ENCODE assay signal across 2 cellular contexts in the genomic region with DNA sequence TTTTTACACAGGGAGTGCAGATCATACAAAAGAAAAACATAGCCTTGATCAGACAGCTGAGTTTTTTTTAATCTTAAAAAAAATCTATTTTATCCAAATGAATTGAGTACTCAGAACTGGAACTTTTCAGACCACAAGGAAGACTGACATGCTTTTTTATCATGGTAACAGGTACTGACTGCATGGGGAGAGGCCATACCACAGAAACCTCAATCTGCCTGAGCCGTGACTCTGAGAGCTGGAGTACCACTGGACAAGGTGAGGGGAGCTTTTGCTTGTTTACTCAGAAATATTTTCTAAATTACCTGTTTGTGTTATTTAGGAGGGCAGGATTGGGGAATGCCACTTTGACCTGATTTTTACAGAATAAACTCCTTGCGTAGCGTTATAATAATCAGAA.
A peak's percentile ranks its signal among the peaks of the same experiment; 100 is the strongest.
TF ChIP-seq lines count a peak whose summit lies in the region.

No MANE protein-coding gene starts in this region.

TF ChIP-seq in GM12878, 131 proteins besides CTCF, POLR2A, EP300 and RAD21:
- TF ChIP-seq, protein P1, sequence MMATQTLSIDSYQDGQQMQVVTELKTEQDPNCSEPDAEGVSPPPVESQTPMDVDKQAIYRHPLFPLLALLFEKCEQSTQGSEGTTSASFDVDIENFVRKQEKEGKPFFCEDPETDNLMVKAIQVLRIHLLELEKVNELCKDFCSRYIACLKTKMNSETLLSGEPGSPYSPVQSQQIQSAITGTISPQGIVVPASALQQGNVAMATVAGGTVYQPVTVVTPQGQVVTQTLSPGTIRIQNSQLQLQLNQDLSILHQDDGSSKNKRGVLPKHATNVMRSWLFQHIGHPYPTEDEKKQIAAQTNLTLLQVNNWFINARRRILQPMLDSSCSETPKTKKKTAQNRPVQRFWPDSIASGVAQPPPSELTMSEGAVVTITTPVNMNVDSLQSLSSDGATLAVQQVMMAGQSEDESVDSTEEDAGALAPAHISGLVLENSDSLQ (IDR thresholded peaks at IDR 0.05): peak; percentile 44; the same call in 1 of the 2 replicates
- TF ChIP-seq NRF1 (conservative IDR thresholded peaks at IDR 0.05; ENCODE audit: low read depth, low read length) (no peak), CBFB (IDR thresholded peaks at IDR 0.05; ENCODE audit: low read depth) (peak; percentile 71), BHLHE40 (IDR thresholded peaks at IDR 0.05; ENCODE audit: borderline replicate concordance in 1 of 2, low read depth in 2 of 2, low read length in 1 of 2) (no peak; a peak in 1 of 4 replicates), CBX5 (IDR thresholded peaks at IDR 0.05; ENCODE audit: low read depth) (no peak), ZNF384 (IDR thresholded peaks at IDR 0.05; ENCODE audit: borderline replicate concordance, low read depth, low read length) (0 out of 2 replicates have a peak, but pooled peaks have one; percentile 3), RUNX3 (IDR thresholded peaks at IDR 0.05; ENCODE audit: low read length) (peak; percentile 94)
- TF ChIP-seq, protein P2, sequence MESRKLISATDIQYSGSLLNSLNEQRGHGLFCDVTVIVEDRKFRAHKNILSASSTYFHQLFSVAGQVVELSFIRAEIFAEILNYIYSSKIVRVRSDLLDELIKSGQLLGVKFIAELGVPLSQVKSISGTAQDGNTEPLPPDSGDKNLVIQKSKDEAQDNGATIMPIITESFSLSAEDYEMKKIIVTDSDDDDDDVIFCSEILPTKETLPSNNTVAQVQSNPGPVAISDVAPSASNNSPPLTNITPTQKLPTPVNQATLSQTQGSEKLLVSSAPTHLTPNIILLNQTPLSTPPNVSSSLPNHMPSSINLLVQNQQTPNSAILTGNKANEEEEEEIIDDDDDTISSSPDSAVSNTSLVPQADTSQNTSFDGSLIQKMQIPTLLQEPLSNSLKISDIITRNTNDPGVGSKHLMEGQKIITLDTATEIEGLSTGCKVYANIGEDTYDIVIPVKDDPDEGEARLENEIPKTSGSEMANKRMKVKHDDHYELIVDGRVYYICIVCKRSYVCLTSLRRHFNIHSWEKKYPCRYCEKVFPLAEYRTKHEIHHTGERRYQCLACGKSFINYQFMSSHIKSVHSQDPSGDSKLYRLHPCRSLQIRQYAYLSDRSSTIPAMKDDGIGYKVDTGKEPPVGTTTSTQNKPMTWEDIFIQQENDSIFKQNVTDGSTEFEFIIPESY (IDR thresholded peaks at IDR 0.05): no peak
- TF ChIP-seq, protein P3, sequence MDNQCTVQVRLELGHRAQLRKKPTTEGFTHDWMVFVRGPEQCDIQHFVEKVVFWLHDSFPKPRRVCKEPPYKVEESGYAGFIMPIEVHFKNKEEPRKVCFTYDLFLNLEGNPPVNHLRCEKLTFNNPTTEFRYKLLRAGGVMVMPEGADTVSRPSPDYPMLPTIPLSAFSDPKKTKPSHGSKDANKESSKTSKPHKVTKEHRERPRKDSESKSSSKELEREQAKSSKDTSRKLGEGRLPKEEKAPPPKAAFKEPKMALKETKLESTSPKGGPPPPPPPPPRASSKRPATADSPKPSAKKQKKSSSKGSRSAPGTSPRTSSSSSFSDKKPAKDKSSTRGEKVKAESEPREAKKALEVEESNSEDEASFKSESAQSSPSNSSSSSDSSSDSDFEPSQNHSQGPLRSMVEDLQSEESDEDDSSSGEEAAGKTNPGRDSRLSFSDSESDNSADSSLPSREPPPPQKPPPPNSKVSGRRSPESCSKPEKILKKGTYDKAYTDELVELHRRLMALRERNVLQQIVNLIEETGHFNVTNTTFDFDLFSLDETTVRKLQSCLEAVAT (IDR thresholded peaks at IDR 0.05): 0 out of 2 replicates have a peak, but pooled peaks have one; percentile 20

TF ChIP-seq in HepG2, 621 proteins besides CTCF, POLR2A, EP300 and RAD21:
- no peak for TF ChIP-seq ZBTB8A (CRISPR knock-in tag; IDR thresholded peaks at IDR 0.05; ENCODE audit: borderline replicate concordance, low read depth)
- TF ChIP-seq ZNF501 (CRISPR knock-in tag; IDR thresholded peaks at IDR 0.05): no peak
- no peak for TF ChIP-seq TMF1 (CRISPR knock-in tag; IDR thresholded peaks at IDR 0.05; ENCODE audit: low read depth)
- TF ChIP-seq, protein P4, sequence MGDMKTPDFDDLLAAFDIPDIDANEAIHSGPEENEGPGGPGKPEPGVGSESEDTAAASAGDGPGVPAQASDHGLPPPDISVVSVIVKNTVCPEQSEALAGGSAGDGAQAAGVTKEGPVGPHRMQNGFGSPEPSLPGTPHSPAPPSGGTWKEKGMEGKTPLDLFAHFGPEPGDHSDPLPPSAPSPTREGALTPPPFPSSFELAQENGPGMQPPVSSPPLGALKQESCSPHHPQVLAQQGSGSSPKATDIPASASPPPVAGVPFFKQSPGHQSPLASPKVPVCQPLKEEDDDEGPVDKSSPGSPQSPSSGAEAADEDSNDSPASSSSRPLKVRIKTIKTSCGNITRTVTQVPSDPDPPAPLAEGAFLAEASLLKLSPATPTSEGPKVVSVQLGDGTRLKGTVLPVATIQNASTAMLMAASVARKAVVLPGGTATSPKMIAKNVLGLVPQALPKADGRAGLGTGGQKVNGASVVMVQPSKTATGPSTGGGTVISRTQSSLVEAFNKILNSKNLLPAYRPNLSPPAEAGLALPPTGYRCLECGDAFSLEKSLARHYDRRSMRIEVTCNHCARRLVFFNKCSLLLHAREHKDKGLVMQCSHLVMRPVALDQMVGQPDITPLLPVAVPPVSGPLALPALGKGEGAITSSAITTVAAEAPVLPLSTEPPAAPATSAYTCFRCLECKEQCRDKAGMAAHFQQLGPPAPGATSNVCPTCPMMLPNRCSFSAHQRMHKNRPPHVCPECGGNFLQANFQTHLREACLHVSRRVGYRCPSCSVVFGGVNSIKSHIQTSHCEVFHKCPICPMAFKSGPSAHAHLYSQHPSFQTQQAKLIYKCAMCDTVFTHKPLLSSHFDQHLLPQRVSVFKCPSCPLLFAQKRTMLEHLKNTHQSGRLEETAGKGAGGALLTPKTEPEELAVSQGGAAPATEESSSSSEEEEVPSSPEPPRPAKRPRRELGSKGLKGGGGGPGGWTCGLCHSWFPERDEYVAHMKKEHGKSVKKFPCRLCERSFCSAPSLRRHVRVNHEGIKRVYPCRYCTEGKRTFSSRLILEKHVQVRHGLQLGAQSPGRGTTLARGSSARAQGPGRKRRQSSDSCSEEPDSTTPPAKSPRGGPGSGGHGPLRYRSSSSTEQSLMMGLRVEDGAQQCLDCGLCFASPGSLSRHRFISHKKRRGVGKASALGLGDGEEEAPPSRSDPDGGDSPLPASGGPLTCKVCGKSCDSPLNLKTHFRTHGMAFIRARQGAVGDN (CRISPR knock-in tag; IDR thresholded peaks at IDR 0.05): no peak
